ENCODE assay signal across 1 cellular context in the genomic region with DNA sequence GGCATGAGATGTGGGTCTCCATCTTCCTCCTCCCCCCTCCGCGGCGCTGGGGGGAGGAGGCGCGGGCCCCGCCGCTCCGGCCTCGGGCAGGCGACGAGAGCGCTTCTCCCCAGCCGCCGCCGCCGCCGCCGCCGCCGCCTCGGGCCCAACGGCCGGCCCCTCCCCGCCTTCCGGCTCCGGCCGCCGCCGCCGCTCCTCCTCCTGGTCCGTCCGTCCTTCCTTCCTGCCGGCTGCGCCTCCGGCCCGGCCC.
TF ChIP-seq lines count a peak whose summit lies in the region.

No MANE protein-coding gene starts in this region.

TF ChIP-seq in HepG2, 621 proteins besides CTCF, POLR2A, EP300 and RAD21 (continued from another document):
- TF ChIP-seq GABPB1 (CRISPR knock-in tag; IDR thresholded peaks at IDR 0.05) (peak; percentile 69), RBAK (CRISPR knock-in tag; IDR thresholded peaks at IDR 0.05) (no peak), TBX2 (CRISPR knock-in tag; IDR thresholded peaks at IDR 0.05; ENCODE audit: borderline replicate concordance) (no peak), TEAD2 (CRISPR knock-in tag; IDR thresholded peaks at IDR 0.05) (no peak), ZZZ3 (CRISPR knock-in tag; IDR thresholded peaks at IDR 0.05; ENCODE audit: borderline replicate concordance) (no peak), YY1 (IDR thresholded peaks at IDR 0.05; ENCODE audit: insufficient read depth, insufficient replicate concordance, low read depth, low read length) (peak; percentile 12), SIN3A (IDR thresholded peaks at IDR 0.05; ENCODE audit: borderline replicate concordance, low read depth, low read length) (no peak), ZNF234 (CRISPR knock-in tag; conservative IDR thresholded peaks at IDR 0.05) (no peak), ZSCAN31 (CRISPR knock-in tag; IDR thresholded peaks at IDR 0.05; ENCODE audit: low read depth) (no peak), ZFP90 (CRISPR knock-in tag; IDR thresholded peaks at IDR 0.05; ENCODE audit: borderline replicate concordance) (peak; percentile 14; the same call in 1 of the 2 replicates), NFATC3 (CRISPR knock-in tag; IDR thresholded peaks at IDR 0.05) (no peak), SMAD9 (CRISPR knock-in tag; IDR thresholded peaks at IDR 0.05) (no peak), NFYB (CRISPR knock-in tag; IDR thresholded peaks at IDR 0.05) (no peak), BRD4 (CRISPR knock-in tag; IDR thresholded peaks at IDR 0.05) (0 out of 2 replicates have a peak, but pooled peaks have one; percentile 25), ZBTB7A (CRISPR knock-in tag; IDR thresholded peaks at IDR 0.05) (no peak), SP1 (IDR thresholded peaks at IDR 0.05) (no peak), SP1 (CRISPR knock-in tag; IDR thresholded peaks at IDR 0.05) (no peak), NR2F1 (CRISPR knock-in tag; IDR thresholded peaks at IDR 0.05) (no peak), GATAD1 (CRISPR knock-in tag; IDR thresholded peaks at IDR 0.05) (no peak), SP5 (CRISPR knock-in tag; IDR thresholded peaks at IDR 0.05; ENCODE audit: borderline replicate concordance, low read depth) (0 out of 2 replicates have a peak, but pooled peaks have one; percentile 6), ZNF724P (CRISPR knock-in tag; IDR thresholded peaks at IDR 0.05; ENCODE audit: borderline replicate concordance) (no peak), NONO (IDR thresholded peaks at IDR 0.05) (no peak), NONO (CRISPR knock-in tag; conservative IDR thresholded peaks at IDR 0.05) (no peak), MXI1 (IDR thresholded peaks at IDR 0.05; ENCODE audit: borderline replicate concordance, low read depth, low read length) (peak; percentile 11; the same call in 1 of the 3 replicates), SKI (IDR thresholded peaks at IDR 0.05; ENCODE audit: partially characterized antibody) (peak; percentile 34), POLR2G (IDR thresholded peaks at IDR 0.05; ENCODE audit: low read depth, low read length) (no peak), SIN3B (IDR thresholded peaks at IDR 0.05; ENCODE audit: low read length) (0 out of 2 replicates have a peak, but pooled peaks have one; percentile 5)
- TF ChIP-seq, protein P1, sequence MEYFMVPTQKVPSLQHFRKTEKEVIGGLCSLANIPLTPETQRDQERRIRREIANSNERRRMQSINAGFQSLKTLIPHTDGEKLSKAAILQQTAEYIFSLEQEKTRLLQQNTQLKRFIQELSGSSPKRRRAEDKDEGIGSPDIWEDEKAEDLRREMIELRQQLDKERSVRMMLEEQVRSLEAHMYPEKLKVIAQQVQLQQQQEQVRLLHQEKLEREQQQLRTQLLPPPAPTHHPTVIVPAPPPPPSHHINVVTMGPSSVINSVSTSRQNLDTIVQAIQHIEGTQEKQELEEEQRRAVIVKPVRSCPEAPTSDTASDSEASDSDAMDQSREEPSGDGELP (IDR thresholded peaks at IDR 0.05; ENCODE audit: borderline replicate concordance, low read depth), result no peak
- TF ChIP-seq, protein P2, sequence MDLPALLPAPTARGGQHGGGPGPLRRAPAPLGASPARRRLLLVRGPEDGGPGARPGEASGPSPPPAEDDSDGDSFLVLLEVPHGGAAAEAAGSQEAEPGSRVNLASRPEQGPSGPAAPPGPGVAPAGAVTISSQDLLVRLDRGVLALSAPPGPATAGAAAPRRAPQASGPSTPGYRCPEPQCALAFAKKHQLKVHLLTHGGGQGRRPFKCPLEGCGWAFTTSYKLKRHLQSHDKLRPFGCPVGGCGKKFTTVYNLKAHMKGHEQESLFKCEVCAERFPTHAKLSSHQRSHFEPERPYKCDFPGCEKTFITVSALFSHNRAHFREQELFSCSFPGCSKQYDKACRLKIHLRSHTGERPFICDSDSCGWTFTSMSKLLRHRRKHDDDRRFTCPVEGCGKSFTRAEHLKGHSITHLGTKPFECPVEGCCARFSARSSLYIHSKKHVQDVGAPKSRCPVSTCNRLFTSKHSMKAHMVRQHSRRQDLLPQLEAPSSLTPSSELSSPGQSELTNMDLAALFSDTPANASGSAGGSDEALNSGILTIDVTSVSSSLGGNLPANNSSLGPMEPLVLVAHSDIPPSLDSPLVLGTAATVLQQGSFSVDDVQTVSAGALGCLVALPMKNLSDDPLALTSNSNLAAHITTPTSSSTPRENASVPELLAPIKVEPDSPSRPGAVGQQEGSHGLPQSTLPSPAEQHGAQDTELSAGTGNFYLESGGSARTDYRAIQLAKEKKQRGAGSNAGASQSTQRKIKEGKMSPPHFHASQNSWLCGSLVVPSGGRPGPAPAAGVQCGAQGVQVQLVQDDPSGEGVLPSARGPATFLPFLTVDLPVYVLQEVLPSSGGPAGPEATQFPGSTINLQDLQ (CRISPR knock-in tag; IDR thresholded peaks at IDR 0.05), result no peak
- TF ChIP-seq, protein P3, sequence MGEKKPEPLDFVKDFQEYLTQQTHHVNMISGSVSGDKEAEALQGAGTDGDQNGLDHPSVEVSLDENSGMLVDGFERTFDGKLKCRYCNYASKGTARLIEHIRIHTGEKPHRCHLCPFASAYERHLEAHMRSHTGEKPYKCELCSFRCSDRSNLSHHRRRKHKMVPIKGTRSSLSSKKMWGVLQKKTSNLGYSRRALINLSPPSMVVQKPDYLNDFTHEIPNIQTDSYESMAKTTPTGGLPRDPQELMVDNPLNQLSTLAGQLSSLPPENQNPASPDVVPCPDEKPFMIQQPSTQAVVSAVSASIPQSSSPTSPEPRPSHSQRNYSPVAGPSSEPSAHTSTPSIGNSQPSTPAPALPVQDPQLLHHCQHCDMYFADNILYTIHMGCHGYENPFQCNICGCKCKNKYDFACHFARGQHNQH (CRISPR knock-in tag; IDR thresholded peaks at IDR 0.05), result 0 out of 2 replicates have a peak, but pooled peaks have one; percentile 7
- TF ChIP-seq, protein P4, sequence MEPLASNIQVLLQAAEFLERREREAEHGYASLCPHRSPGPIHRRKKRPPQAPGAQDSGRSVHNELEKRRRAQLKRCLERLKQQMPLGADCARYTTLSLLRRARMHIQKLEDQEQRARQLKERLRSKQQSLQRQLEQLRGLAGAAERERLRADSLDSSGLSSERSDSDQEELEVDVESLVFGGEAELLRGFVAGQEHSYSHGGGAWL (CRISPR knock-in tag; IDR thresholded peaks at IDR 0.05), result 0 out of 2 replicates have a peak, but pooled peaks have one; percentile 8
- TF ChIP-seq, protein P5, sequence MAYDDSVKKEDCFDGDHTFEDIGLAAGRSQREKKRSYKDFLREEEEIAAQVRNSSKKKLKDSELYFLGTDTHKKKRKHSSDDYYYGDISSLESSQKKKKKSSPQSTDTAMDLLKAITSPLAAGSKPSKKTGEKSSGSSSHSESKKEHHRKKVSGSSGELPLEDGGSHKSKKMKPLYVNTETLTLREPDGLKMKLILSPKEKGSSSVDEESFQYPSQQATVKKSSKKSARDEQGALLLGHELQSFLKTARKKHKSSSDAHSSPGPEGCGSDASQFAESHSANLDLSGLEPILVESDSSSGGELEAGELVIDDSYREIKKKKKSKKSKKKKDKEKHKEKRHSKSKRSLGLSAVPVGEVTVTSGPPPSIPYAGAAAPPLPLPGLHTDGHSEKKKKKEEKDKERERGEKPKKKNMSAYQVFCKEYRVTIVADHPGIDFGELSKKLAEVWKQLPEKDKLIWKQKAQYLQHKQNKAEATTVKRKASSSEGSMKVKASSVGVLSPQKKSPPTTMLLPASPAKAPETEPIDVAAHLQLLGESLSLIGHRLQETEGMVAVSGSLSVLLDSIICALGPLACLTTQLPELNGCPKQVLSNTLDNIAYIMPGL (CRISPR knock-in tag; IDR thresholded peaks at IDR 0.05; ENCODE audit: borderline replicate concordance in 1 of 2, low read depth in 1 of 2), result no peak
TF ChIP-seq in HepG2: peak in this region for 19.
